1 cellular context compared by ENCODE assay signal in the genomic region with DNA sequence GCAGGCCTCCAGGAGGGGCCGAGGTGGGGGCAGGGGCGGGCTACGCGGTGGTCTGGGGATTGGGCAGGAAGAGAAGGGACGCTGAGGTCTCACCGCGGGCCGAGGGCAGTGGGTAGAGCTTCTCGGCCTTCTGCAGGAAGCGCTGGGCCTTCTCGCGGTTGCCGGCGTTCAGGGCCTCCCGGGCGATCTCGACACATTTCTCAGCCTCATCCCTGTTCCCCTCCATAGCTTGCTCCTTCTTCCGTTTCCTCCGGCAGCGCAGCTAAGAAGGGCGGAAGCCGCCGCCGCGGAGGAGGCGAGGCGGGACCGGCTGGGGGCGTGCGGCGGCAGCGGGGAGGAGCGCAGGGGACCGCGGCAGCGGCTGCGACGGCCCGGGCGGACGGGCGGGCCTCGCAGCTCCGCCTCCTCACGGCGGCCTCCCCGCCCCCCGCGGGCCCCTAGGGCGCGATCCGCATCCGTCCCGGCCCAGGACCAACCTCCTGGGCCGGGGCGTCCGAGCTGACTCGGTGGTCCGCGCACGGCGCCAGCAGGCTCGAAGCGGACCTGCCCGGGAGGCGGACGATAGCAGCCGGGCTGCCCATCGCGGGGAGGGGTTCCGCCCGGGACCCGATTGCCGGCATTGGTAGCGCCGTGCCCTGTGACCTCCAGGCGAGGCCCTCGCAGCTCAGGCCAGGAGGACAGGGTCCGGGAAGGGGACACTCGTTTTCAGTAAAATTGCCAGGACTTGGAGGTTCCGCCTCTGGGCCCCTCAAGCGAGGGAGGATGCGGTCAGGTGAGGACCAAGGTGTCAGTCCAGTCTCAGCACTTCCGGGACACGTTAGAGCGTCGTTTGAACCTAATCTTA.
TF ChIP-seq lines count a peak whose summit lies in the region.

A gene (minus strand): TSS at position 273 of the 844 bp plus-strand sequence. CDS start 47 bp downstream, at position 226.

TF ChIP-seq in K562, 482 proteins besides CTCF, POLR2A, EP300 and RAD21 (continued from another document and continues in another):
- TF ChIP-seq, protein P1, sequence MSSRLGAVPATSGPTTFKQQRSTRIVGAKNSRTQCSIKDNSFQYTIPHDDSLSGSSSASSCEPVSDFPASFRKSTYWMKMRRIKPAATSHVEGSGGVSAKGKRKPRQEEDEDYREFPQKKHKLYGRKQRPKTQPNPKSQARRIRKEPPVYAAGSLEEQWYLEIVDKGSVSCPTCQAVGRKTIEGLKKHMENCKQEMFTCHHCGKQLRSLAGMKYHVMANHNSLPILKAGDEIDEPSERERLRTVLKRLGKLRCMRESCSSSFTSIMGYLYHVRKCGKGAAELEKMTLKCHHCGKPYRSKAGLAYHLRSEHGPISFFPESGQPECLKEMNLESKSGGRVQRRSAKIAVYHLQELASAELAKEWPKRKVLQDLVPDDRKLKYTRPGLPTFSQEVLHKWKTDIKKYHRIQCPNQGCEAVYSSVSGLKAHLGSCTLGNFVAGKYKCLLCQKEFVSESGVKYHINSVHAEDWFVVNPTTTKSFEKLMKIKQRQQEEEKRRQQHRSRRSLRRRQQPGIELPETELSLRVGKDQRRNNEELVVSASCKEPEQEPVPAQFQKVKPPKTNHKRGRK (tag; IDR thresholded peaks at IDR 0.05), result no peak
- TF ChIP-seq SRSF3 (IDR thresholded peaks at IDR 0.05; ENCODE audit: insufficient read depth, low read length), result no peak
- TF ChIP-seq, protein P2, sequence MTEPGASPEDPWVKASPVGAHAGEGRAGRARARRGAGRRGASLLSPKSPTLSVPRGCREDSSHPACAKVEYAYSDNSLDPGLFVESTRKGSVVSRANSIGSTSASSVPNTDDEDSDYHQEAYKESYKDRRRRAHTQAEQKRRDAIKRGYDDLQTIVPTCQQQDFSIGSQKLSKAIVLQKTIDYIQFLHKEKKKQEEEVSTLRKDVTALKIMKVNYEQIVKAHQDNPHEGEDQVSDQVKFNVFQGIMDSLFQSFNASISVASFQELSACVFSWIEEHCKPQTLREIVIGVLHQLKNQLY (CRISPR knock-in tag; conservative IDR thresholded peaks at IDR 0.05), result no peak
- TF ChIP-seq, protein P3, sequence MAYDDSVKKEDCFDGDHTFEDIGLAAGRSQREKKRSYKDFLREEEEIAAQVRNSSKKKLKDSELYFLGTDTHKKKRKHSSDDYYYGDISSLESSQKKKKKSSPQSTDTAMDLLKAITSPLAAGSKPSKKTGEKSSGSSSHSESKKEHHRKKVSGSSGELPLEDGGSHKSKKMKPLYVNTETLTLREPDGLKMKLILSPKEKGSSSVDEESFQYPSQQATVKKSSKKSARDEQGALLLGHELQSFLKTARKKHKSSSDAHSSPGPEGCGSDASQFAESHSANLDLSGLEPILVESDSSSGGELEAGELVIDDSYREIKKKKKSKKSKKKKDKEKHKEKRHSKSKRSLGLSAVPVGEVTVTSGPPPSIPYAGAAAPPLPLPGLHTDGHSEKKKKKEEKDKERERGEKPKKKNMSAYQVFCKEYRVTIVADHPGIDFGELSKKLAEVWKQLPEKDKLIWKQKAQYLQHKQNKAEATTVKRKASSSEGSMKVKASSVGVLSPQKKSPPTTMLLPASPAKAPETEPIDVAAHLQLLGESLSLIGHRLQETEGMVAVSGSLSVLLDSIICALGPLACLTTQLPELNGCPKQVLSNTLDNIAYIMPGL (CRISPR knock-in tag; IDR thresholded peaks at IDR 0.05), result 0 out of 2 replicates have a peak, but pooled peaks have one; percentile 55
- TF ChIP-seq PHF8 (IDR thresholded peaks at IDR 0.05; ENCODE audit: borderline replicate concordance, low read length), result peak; percentile 72; the same call in 1 of the 2 replicates
- TF ChIP-seq NFIX (CRISPR knock-in tag; IDR thresholded peaks at IDR 0.05; ENCODE audit: low read depth), result no peak
- peak; percentile 91 for TF ChIP-seq CXXC5 (CRISPR knock-in tag; IDR thresholded peaks at IDR 0.05)
- no peak for TF ChIP-seq SREBF2 (CRISPR knock-in tag; IDR thresholded peaks at IDR 0.05)
- no peak for TF ChIP-seq TAF15 (IDR thresholded peaks at IDR 0.05; ENCODE audit: low read depth, low read length)
- peak in 1 of 2 experiments; percentile 84; a peak in 2 of 4 replicates for TF ChIP-seq NONO (IDR thresholded peaks at IDR 0.05; ENCODE audit: low read depth in 2 of 2, low read length in 1 of 2)
- no peak for TF ChIP-seq BRD9 (IDR thresholded peaks at IDR 0.05; ENCODE audit: low read depth, partially characterized antibody)
- no peak for TF ChIP-seq FOXK2 (conservative IDR thresholded peaks at IDR 0.05 in 1 of 2, IDR thresholded peaks at IDR 0.05 in 1 of 2; ENCODE audit: low read depth in 2 of 2)
- TF ChIP-seq ZNF76 (CRISPR knock-in tag; IDR thresholded peaks at IDR 0.05; ENCODE audit: borderline replicate concordance), result 0 out of 2 replicates have a peak, but pooled peaks have one; percentile 23
- TF ChIP-seq, protein P4, sequence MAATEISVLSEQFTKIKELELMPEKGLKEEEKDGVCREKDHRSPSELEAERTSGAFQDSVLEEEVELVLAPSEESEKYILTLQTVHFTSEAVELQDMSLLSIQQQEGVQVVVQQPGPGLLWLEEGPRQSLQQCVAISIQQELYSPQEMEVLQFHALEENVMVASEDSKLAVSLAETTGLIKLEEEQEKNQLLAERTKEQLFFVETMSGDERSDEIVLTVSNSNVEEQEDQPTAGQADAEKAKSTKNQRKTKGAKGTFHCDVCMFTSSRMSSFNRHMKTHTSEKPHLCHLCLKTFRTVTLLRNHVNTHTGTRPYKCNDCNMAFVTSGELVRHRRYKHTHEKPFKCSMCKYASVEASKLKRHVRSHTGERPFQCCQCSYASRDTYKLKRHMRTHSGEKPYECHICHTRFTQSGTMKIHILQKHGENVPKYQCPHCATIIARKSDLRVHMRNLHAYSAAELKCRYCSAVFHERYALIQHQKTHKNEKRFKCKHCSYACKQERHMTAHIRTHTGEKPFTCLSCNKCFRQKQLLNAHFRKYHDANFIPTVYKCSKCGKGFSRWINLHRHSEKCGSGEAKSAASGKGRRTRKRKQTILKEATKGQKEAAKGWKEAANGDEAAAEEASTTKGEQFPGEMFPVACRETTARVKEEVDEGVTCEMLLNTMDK (IDR thresholded peaks at IDR 0.05; ENCODE audit: borderline replicate concordance, insufficient read depth, low read depth, low read length, poor library complexity, severe bottlenecking), result peak; percentile 57
- TF ChIP-seq NFATC3 (IDR thresholded peaks at IDR 0.05), result 0 out of 2 replicates have a peak, but pooled peaks have one; percentile 19
- TF ChIP-seq, protein P5, sequence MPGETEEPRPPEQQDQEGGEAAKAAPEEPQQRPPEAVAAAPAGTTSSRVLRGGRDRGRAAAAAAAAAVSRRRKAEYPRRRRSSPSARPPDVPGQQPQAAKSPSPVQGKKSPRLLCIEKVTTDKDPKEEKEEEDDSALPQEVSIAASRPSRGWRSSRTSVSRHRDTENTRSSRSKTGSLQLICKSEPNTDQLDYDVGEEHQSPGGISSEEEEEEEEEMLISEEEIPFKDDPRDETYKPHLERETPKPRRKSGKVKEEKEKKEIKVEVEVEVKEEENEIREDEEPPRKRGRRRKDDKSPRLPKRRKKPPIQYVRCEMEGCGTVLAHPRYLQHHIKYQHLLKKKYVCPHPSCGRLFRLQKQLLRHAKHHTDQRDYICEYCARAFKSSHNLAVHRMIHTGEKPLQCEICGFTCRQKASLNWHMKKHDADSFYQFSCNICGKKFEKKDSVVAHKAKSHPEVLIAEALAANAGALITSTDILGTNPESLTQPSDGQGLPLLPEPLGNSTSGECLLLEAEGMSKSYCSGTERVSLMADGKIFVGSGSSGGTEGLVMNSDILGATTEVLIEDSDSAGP (CRISPR knock-in tag; IDR thresholded peaks at IDR 0.05), result no peak
- TF ChIP-seq YBX1 (IDR thresholded peaks at IDR 0.05), result no peak
- no peak for TF ChIP-seq RFX5 (IDR thresholded peaks at IDR 0.05; ENCODE audit: low read depth, low read length)
- TF ChIP-seq POLR2G (IDR thresholded peaks at IDR 0.05; ENCODE audit: low read depth, low read length), result peak; percentile 93
- no peak for TF ChIP-seq ZNF165 (CRISPR knock-in tag; IDR thresholded peaks at IDR 0.05; ENCODE audit: borderline replicate concordance)
- 0 out of 2 replicates have a peak, but pooled peaks have one; percentile 15 for TF ChIP-seq ZNF134 (CRISPR knock-in tag; conservative IDR thresholded peaks at IDR 0.05)
- peak; percentile 50; the same call in 1 of the 2 replicates for TF ChIP-seq ZSCAN32 (CRISPR knock-in tag; IDR thresholded peaks at IDR 0.05)
- TF ChIP-seq EWSR1 (IDR thresholded peaks at IDR 0.05; ENCODE audit: borderline replicate concordance, low read depth, partially characterized antibody), result no peak
- TF ChIP-seq, protein P6, sequence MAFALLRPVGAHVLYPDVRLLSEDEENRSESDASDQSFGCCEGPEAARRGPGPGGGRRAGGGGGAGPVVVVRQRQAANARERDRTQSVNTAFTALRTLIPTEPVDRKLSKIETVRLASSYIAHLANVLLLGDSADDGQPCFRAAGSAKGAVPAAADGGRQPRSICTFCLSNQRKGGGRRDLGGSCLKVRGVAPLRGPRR (CRISPR knock-in tag; IDR thresholded peaks at IDR 0.05), result no peak
- no peak for TF ChIP-seq ARHGAP35 (IDR thresholded peaks at IDR 0.05; ENCODE audit: partially characterized antibody)
- TF ChIP-seq ARNT (IDR thresholded peaks at IDR 0.05), result no peak
- TF ChIP-seq ARID2 (IDR thresholded peaks at IDR 0.05), result no peak
- TF ChIP-seq HMG20A (CRISPR knock-in tag; conservative IDR thresholded peaks at IDR 0.05), result 0 out of 2 replicates have a peak, but pooled peaks have one; percentile 51
- peak; percentile 28 for TF ChIP-seq SMAD1 (IDR thresholded peaks at IDR 0.05; ENCODE audit: low read depth, low read length, partially characterized antibody)
- no peak for TF ChIP-seq ARID1B (IDR thresholded peaks at IDR 0.05)
- no peak for TF ChIP-seq ZNF584 (CRISPR knock-in tag; IDR thresholded peaks at IDR 0.05; ENCODE audit: low read depth)
- TF ChIP-seq, protein P7, sequence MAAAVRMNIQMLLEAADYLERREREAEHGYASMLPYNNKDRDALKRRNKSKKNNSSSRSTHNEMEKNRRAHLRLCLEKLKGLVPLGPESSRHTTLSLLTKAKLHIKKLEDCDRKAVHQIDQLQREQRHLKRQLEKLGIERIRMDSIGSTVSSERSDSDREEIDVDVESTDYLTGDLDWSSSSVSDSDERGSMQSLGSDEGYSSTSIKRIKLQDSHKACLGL (CRISPR knock-in tag; IDR thresholded peaks at IDR 0.05; ENCODE audit: borderline replicate concordance, poor library complexity, severe bottlenecking), result no peak
- no peak for TF ChIP-seq HNRNPH1 (optimal IDR thresholded peaks at IDR 0.05; ENCODE audit: low read depth, low read length)
- TF ChIP-seq FOS (IDR thresholded peaks at IDR 0.05; ENCODE audit: extremely low read depth, insufficient read length), result no peak
- TF ChIP-seq FOXJ3 (CRISPR knock-in tag; IDR thresholded peaks at IDR 0.05), result no peak
- no peak for TF ChIP-seq SRSF9 (IDR thresholded peaks at IDR 0.05; ENCODE audit: borderline replicate concordance, low read depth, low read length)
- peak; percentile 28; the same call in 1 of the 2 replicates for TF ChIP-seq NCOR1 (IDR thresholded peaks at IDR 0.05)
- TF ChIP-seq, protein P8, sequence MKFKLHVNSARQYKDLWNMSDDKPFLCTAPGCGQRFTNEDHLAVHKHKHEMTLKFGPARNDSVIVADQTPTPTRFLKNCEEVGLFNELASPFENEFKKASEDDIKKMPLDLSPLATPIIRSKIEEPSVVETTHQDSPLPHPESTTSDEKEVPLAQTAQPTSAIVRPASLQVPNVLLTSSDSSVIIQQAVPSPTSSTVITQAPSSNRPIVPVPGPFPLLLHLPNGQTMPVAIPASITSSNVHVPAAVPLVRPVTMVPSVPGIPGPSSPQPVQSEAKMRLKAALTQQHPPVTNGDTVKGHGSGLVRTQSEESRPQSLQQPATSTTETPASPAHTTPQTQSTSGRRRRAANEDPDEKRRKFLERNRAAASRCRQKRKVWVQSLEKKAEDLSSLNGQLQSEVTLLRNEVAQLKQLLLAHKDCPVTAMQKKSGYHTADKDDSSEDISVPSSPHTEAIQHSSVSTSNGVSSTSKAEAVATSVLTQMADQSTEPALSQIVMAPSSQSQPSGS (CRISPR knock-in tag; IDR thresholded peaks at IDR 0.05), result no peak
- TF ChIP-seq NRF1 (conservative IDR thresholded peaks at IDR 0.05 in 1 of 2, IDR thresholded peaks at IDR 0.05 in 1 of 2), result peak in 1 of 2 experiments; percentile 26; a peak in 2 of 4 replicates
- TF ChIP-seq, protein P9, sequence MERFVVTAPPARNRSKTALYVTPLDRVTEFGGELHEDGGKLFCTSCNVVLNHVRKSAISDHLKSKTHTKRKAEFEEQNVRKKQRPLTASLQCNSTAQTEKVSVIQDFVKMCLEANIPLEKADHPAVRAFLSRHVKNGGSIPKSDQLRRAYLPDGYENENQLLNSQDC (CRISPR knock-in tag; IDR thresholded peaks at IDR 0.05), result no peak
- TF ChIP-seq RBFOX2 (IDR thresholded peaks at IDR 0.05; ENCODE audit: low read depth, low read length), result peak; percentile 83
- TF ChIP-seq, protein P10, sequence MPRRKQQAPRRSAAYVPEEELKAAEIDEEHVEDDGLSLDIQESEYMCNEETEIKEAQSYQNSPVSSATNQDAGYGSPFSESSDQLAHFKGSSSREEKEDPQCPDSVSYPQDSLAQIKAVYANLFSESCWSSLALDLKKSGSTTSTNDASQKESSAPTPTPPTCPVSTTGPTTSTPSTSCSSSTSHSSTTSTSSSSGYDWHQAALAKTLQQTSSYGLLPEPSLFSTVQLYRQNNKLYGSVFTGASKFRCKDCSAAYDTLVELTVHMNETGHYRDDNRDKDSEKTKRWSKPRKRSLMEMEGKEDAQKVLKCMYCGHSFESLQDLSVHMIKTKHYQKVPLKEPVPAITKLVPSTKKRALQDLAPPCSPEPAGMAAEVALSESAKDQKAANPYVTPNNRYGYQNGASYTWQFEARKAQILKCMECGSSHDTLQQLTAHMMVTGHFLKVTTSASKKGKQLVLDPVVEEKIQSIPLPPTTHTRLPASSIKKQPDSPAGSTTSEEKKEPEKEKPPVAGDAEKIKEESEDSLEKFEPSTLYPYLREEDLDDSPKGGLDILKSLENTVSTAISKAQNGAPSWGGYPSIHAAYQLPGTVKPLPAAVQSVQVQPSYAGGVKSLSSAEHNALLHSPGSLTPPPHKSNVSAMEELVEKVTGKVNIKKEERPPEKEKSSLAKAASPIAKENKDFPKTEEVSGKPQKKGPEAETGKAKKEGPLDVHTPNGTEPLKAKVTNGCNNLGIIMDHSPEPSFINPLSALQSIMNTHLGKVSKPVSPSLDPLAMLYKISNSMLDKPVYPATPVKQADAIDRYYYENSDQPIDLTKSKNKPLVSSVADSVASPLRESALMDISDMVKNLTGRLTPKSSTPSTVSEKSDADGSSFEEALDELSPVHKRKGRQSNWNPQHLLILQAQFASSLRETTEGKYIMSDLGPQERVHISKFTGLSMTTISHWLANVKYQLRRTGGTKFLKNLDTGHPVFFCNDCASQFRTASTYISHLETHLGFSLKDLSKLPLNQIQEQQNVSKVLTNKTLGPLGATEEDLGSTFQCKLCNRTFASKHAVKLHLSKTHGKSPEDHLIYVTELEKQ (CRISPR knock-in tag; IDR thresholded peaks at IDR 0.05), result no peak
- TF ChIP-seq CBFA2T2 (conservative IDR thresholded peaks at IDR 0.05), result no peak
- no peak for TF ChIP-seq TCF3 (CRISPR knock-in tag; IDR thresholded peaks at IDR 0.05)
- peak; percentile 95 for TF ChIP-seq FUS (optimal IDR thresholded peaks at IDR 0.05; ENCODE audit: low read depth, low read length)
- TF ChIP-seq MEF2A (IDR thresholded peaks at IDR 0.05; ENCODE audit: control insufficient read depth, low read depth, low read length), result no peak
- TF ChIP-seq ZNF431 (CRISPR knock-in tag; IDR thresholded peaks at IDR 0.05), result no peak; the same call in 1 of the 2 replicates
- peak; percentile 71 for TF ChIP-seq L3MBTL2 (IDR thresholded peaks at IDR 0.05)
- TF ChIP-seq EZH2 (IDR thresholded peaks at IDR 0.05; ENCODE audit: borderline replicate concordance, low read depth, low read length), result no peak
- no peak for TF ChIP-seq HLTF (IDR thresholded peaks at IDR 0.05)
- TF ChIP-seq ZNF175 (CRISPR knock-in tag; IDR thresholded peaks at IDR 0.05; ENCODE audit: low read depth), result no peak
- no peak for TF ChIP-seq TBP (optimal IDR thresholded peaks at IDR 0.05; ENCODE audit: low read depth, low read length)
